Comparison of ENCODE assay signal across 19 cellular contexts in genomic region chr2:96153291-96153713, GRCh38. TPM values are rescaled to one million over a fixed set of nuclear protein-coding genes. Genes with fewer than 3 reads are reported as not detected.
A peak's percentile ranks its signal among the peaks of the same experiment; 100 is the strongest.
DNase-seq lines count a peak whose midpoint lies in the region; ATAC-seq and TF ChIP-seq lines count a peak whose summit lies in the region.
"Had no signal": no experiment of that assay in that cellular context is flagged by ENCODE, and none has a peak within 500 bp of the region (broad histone marks: within the 10 kb centered on the region; RNA-seq: fewer than 3 reads in every experiment).

No MANE protein-coding gene starts in this region.

- peaks cover 6% of the 10 kb centered on the region for H3K27me3 Mint-ChIP-seq in activated naive CD8-positive, alpha-beta T cell treated with anti-CD3 and anti-CD28 coated beads, Interleukin-2, amount 10 ng/mL, durations not matched to agents 7 days and 5 days
- H3K27me3 Mint-ChIP-seq in activated naive CD8-positive, alpha-beta T cell treated with anti-CD3 and anti-CD28 coated beads, Interleukin-2, amount 50 U/mL, for 24 hours = no peaks in the 10 kb centered on the region
- peaks cover 1% of the 10 kb centered on the region; the same call in 1 of the 2 replicates for H3K27me3 Mint-ChIP-seq in WTC11 (ENCODE audit: low read depth)
- H3K27me3 Mint-ChIP-seq in naive B cell = no peaks in the 10 kb centered on the region

- H3K4me1 ChIP-seq in upper lobe of right lung = peaks cover 4% of the 10 kb centered on the region
- H3K4me1 ChIP-seq: foreskin keratinocyte had no signal

- intact Hi-C loops in upper lobe of right lung (cut with DNase I) = no loop called here

- H3K27ac Mint-ChIP-seq in activated naive CD8-positive, alpha-beta T cell treated with anti-CD3 and anti-CD28 coated beads, Interleukin-2, amount 10 ng/mL, durations not matched to agents 7 days and 5 days = peak overlapping the region; percentile 38
- H3K27ac Mint-ChIP-seq in activated naive CD8-positive, alpha-beta T cell treated with anti-CD3 and anti-CD28 coated beads, Interleukin-2, amount 50 U/mL, for 24 hours = no peak overlapping the region
- H3K27ac Mint-ChIP-seq in WTC11 = peak overlapping the region; percentile 13
- H3K27ac Mint-ChIP-seq in naive B cell = peak overlapping the region; percentile 24 to 98 (median 84)

- CTCF ChIA-PET in WTC11 (lab: Charles Lee) = interaction anchor here (1.0 to 3.1 kb wide), 7 partner anchors 10 to 88 kb away, joined by 4 to 19 read pairs (median 8); partner anchors contain the start of genes ADRA2B and ASTL

- no peaks in the 10 kb centered on the region for H3K9me3 Mint-ChIP-seq in activated naive CD8-positive, alpha-beta T cell treated with anti-CD3 and anti-CD28 coated beads, Interleukin-2, amount 10 ng/mL, durations not matched to agents 7 days and 5 days
- H3K9me3 Mint-ChIP-seq in activated naive CD8-positive, alpha-beta T cell treated with anti-CD3 and anti-CD28 coated beads, Interleukin-2, amount 50 U/mL, for 24 hours = no peaks in the 10 kb centered on the region
- H3K9me3 Mint-ChIP-seq in WTC11 = no peaks in the 10 kb centered on the region
- no peaks in the 10 kb centered on the region for H3K9me3 Mint-ChIP-seq in naive B cell
- H3K9me3 Mint-ChIP-seq: activated T-cell treated with anti-CD3 and anti-CD28 coated beads, Interleukin-2, amount 50 U/mL, for 4 hours had no signal

- no peak for TF ChIP-seq CTCF in WTC11 (IDR thresholded peaks at IDR 0.05)
- TF ChIP-seq CTCF in upper lobe of right lung (IDR thresholded peaks at IDR 0.05) = no peak

- H3K4me3 Mint-ChIP-seq in activated naive CD8-positive, alpha-beta T cell treated with anti-CD3 and anti-CD28 coated beads, Interleukin-2, amount 10 ng/mL, durations not matched to agents 7 days and 5 days = no peak overlapping the region
- no peak overlapping the region for H3K4me3 Mint-ChIP-seq in activated naive CD8-positive, alpha-beta T cell treated with anti-CD3 and anti-CD28 coated beads, Interleukin-2, amount 50 U/mL, for 24 hours
- no peak overlapping the region for H3K4me3 Mint-ChIP-seq in WTC11
- H3K4me3 Mint-ChIP-seq in naive B cell = no peak overlapping the region
- H3K4me3 Mint-ChIP-seq: activated T-cell treated with anti-CD3 and anti-CD28 coated beads, Interleukin-2, amount 50 U/mL, for 4 hours had no signal

- no peak overlapping the region for H3K4me3 ChIP-seq in upper lobe of right lung
- H3K4me3 ChIP-seq: left lung had no signal

- H3K36me3 ChIP-seq in upper lobe of right lung = no peaks in the 10 kb centered on the region
- H3K36me3 ChIP-seq: left lung had no signal

- H3K36me3 Mint-ChIP-seq in activated naive CD8-positive, alpha-beta T cell treated with anti-CD3 and anti-CD28 coated beads, Interleukin-2, amount 10 ng/mL, durations not matched to agents 7 days and 5 days = no peaks in the 10 kb centered on the region
- H3K36me3 Mint-ChIP-seq in activated naive CD8-positive, alpha-beta T cell treated with anti-CD3 and anti-CD28 coated beads, Interleukin-2, amount 50 U/mL, for 24 hours (ENCODE audit: low read depth) = no peaks in the 10 kb centered on the region
- H3K36me3 Mint-ChIP-seq in WTC11 = no peaks in the 10 kb centered on the region
- no peaks in the 10 kb centered on the region for H3K36me3 Mint-ChIP-seq in naive B cell

- no peak overlapping the region for H3K27ac ChIP-seq in upper lobe of right lung
- H3K27ac ChIP-seq: foreskin keratinocyte, HL-60, KMS-11, left lung had no signal

- POLR2A ChIA-PET in activated naive CD8-positive, alpha-beta T cell treated with anti-CD3 and anti-CD28 coated beads, Interleukin-2, amount 10 ng/mL, durations not matched to agents 7 days and 5 days (lab: Charles Lee) = interaction anchor here (3.8 kb wide), 1 partner anchor 11 kb away, joined by 15 read pairs; no protein-coding TSS in a partner anchor
- POLR2A ChIA-PET in WTC11 (lab: Charles Lee) = interaction anchor here (0.9 kb wide), 1 partner anchor 15 kb away, joined by 6 read pairs; the partner anchor contains the start of gene ASTL

- H3K4me1 Mint-ChIP-seq in activated naive CD8-positive, alpha-beta T cell treated with anti-CD3 and anti-CD28 coated beads, Interleukin-2, amount 10 ng/mL, durations not matched to agents 7 days and 5 days = peaks cover 59% of the 10 kb centered on the region
- H3K4me1 Mint-ChIP-seq in activated naive CD8-positive, alpha-beta T cell treated with anti-CD3 and anti-CD28 coated beads, Interleukin-2, amount 50 U/mL, for 24 hours = peaks cover 90% of the 10 kb centered on the region
- H3K4me1 Mint-ChIP-seq in WTC11 (peaks cover 30% of the 10 kb centered on the region), naive B cell (peaks cover 40 to 79% (median 77%) of the 10 kb centered on the region in 3 donors)

- no peaks in the 10 kb centered on the region for H3K27me3 ChIP-seq in upper lobe of right lung

- ATAC-seq in activated naive CD8-positive, alpha-beta T cell treated with anti-CD3 and anti-CD28 coated beads, Interleukin-2, amount 10 ng/mL, durations not matched to agents 7 days and 5 days (ENCODE audit: low read depth) = no peak
- no peak for ATAC-seq in activated naive CD8-positive, alpha-beta T cell treated with anti-CD3 and anti-CD28 coated beads, Interleukin-2, amount 50 U/mL, for 24 hours
- ATAC-seq in WTC11 (no peak), naive B cell (ENCODE audit: low read depth in 2 of 2) (no peak), upper lobe of right lung (no peak), HG02588 (IDR thresholded peaks at IDR 0.05; ENCODE audit: unreplicated experiment) (no peak)
- ATAC-seq: activated CD4-positive, CD25-positive, alpha-beta regulatory T cell treated with anti-CD3 and anti-CD28 coated beads, Interleukin-2, amount 50 U/mL, for 24 hours; activated T-cell treated with anti-CD3 and anti-CD28 coated beads, Interleukin-2, amount 50 U/mL, for 4 hours; foreskin keratinocyte; left lung had no signal

- no peaks in the 10 kb centered on the region for H3K9me3 ChIP-seq in upper lobe of right lung
- H3K9me3 ChIP-seq: left lung had no signal

- no peak for DNase-seq in activated naive CD8-positive, alpha-beta T cell treated with anti-CD3 and anti-CD28 coated beads, Interleukin-2, amount 10 ng/mL, durations not matched to agents 7 days and 5 days
- no peak for DNase-seq in activated naive CD8-positive, alpha-beta T cell treated with anti-CD3 and anti-CD28 coated beads, Interleukin-2, amount 50 U/mL, for 24 hours
- DNase-seq in WTC11 (ENCODE audit: low spot score) (no peak), naive B cell (no peak), upper lobe of right lung (peak; percentile 46), COLO668 (lab: John Stamatoyannopoulos, UW; ENCODE audit: unreplicated experiment) (no peak), NCI-H774 (lab: John Stamatoyannopoulos, UW) (no peak)
- DNase-seq: activated T-cell treated with anti-CD3 and anti-CD28 coated beads, Interleukin-2, amount 50 U/mL, for 4 hours; foreskin keratinocyte; GOT3; NCI-H1092 treated with DMSO at 0.1 percent for 48 hours; stimulated activated CD4-positive, alpha-beta T cell treated with anti-CD3 and anti-CD28 coated beads, Interleukin-15, amount 100 ng/mL, for 24 hours; T-helper 1 cell had no signal

TF ChIP-seq in WTC11, 78 proteins besides CTCF, POLR2A, EP300 and RAD21 (continues in another document):
- no peak for TF ChIP-seq ATF2 (CRISPR knock-in tag; IDR thresholded peaks at IDR 0.05; ENCODE audit: borderline replicate concordance, low read depth)
- TF ChIP-seq ZNF416 (CRISPR knock-in tag; IDR thresholded peaks at IDR 0.05) = no peak
- no peak for TF ChIP-seq SMAD4 (CRISPR knock-in tag; IDR thresholded peaks at IDR 0.05)
- TF ChIP-seq ZNF263 (CRISPR knock-in tag; IDR thresholded peaks at IDR 0.05; ENCODE audit: low read depth) = no peak
- TF ChIP-seq CREB1 (CRISPR knock-in tag; IDR thresholded peaks at IDR 0.05) = no peak
- no peak for TF ChIP-seq GTF2I (CRISPR knock-in tag; conservative IDR thresholded peaks at IDR 0.05)
- TF ChIP-seq ZNF317 (CRISPR knock-in tag; IDR thresholded peaks at IDR 0.05; ENCODE audit: borderline replicate concordance, low read depth) = no peak

RNA-seq across cellular contexts. Expression of gene DUSP2, which starts 8.1 kb away (rescaled TPM):
- 10 to 100 TPM; 47.7 to 50.2 TPM for total RNA-seq in activated naive CD8-positive, alpha-beta T cell treated with anti-CD3 and anti-CD28 coated beads, Interleukin-2, amount 10 ng/mL, durations not matched to agents 7 days and 5 days
- total RNA-seq in WTC11 (2021) = 4.7 to 6.8 TPM (median 5.8 TPM) in 3 replicates
- polyA plus RNA-seq in naive B cell (ENCODE audit: low read depth in 6 of 6) = 100 to 1,000 TPM in 2 of 6 donors, 10 to 100 TPM in 4; 56.3 to 220 (median 95.9) TPM
- 4.4 TPM for total RNA-seq in upper lobe of right lung

RNA-seq across cellular contexts. Expression of gene ASTL, which starts 15.0 kb away (rescaled TPM):
- 10 to 100 TPM; 12.2 to 14.7 TPM for total RNA-seq in activated naive CD8-positive, alpha-beta T cell treated with anti-CD3 and anti-CD28 coated beads, Interleukin-2, amount 10 ng/mL, durations not matched to agents 7 days and 5 days
- total RNA-seq in WTC11 (2021) (0.69 to 1.4 TPM (median 0.79 TPM) in 3 replicates), upper lobe of right lung (not detected)
- not detected for polyA plus RNA-seq in naive B cell (ENCODE audit: low read depth in 6 of 6)
- total RNA-seq: foreskin keratinocyte, left lung, myocyte had no signal
- polyA plus RNA-seq: foreskin keratinocyte had no signal

RNA-seq across cellular contexts. Expression of gene ADRA2B, which starts 36.9 kb away (rescaled TPM):
- total RNA-seq in activated naive CD8-positive, alpha-beta T cell treated with anti-CD3 and anti-CD28 coated beads, Interleukin-2, amount 10 ng/mL, durations not matched to agents 7 days and 5 days = under 1 TPM; 0.17 to 0.26 TPM
- total RNA-seq in WTC11 (2021) = 4.7 to 6.3 TPM (median 5.8 TPM) in 3 replicates
- polyA plus RNA-seq in naive B cell (ENCODE audit: low read depth in 6 of 6) = under 1 TPM in 1 of 6 donors, not detected in 5; 0.15 TPM
- total RNA-seq in upper lobe of right lung = 0.14 TPM
- total RNA-seq: myocyte had no signal

RNA-seq across cellular contexts. Expression of gene STARD7, which starts 55.3 kb away (rescaled TPM):
- 100 to 1,000 TPM; 105 to 114 TPM for total RNA-seq in activated naive CD8-positive, alpha-beta T cell treated with anti-CD3 and anti-CD28 coated beads, Interleukin-2, amount 10 ng/mL, durations not matched to agents 7 days and 5 days
- total RNA-seq in WTC11 (2021) = 199 to 217 TPM (median 201 TPM) in 3 replicates
- 100 to 1,000 TPM; 219 to 401 (median 239) TPM for polyA plus RNA-seq in naive B cell (ENCODE audit: low read depth in 6 of 6)
- total RNA-seq in upper lobe of right lung = 156 TPM
